19 cellular contexts compared by ENCODE assay signal in the genomic region with DNA sequence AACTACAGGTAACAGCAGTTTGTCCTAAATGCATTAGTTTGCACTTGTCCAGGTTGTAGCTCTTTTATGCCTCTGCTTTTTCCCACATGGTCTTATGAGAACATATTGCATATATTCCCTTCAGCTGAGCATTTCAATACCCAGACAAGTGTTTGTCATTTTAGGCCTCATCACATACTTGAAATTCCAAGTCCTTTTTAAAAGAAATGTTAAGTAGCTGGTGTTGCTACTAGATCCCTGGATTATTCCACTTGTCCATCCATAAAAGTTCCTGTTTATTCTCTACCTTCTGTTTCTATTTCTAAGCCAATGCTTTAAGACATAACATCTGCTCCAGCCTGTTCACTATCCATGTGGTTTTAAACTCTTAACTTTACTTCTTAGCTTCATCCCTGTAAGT.
A peak's percentile ranks its signal among the peaks of the same experiment; 100 is the strongest.
DNase-seq lines count a peak whose midpoint lies in the region; ATAC-seq and TF ChIP-seq lines count a peak whose summit lies in the region.
"Had no signal": no experiment of that assay in that cellular context is flagged by ENCODE, and none has a peak within 500 bp of the region (broad histone marks: within the 10 kb centered on the region; RNA-seq: fewer than 3 reads in every experiment).

No MANE protein-coding gene starts in this region.

- H2AK5ac ChIP-seq in mesendoderm (ENCODE audit: low read length): no peak overlapping the region

- H3K9me3 ChIP-seq in SJCRH30 (replicated peaks) (no peaks in the 10 kb centered on the region), Peyer's patch (no peaks in the 10 kb centered on the region)
- H3K9me3 ChIP-seq: BE2C, HAP-1 had no signal

- peaks cover 4% of the 10 kb centered on the region for H3K27me3 Mint-ChIP-seq in HFFc6 (ENCODE audit: insufficient read depth)

- H3K4ac ChIP-seq in mesendoderm (ENCODE audit: low read depth, low read length): no peak overlapping the region

- peaks cover 21% of the 10 kb centered on the region for H3K4me1 Mint-ChIP-seq in HFFc6 (ENCODE audit: low read depth)
- H3K4me1 Mint-ChIP-seq: IgD-negative memory B cell had no signal

- H4K5ac ChIP-seq in mesendoderm (ENCODE audit: low read length): no peak overlapping the region

- H3K4me2 ChIP-seq in mesendoderm (ENCODE audit: low read length): no peak overlapping the region

- no peaks in the 10 kb centered on the region for H3K79me2 ChIP-seq in mesendoderm (ENCODE audit: control insufficient read depth, insufficient read depth, low read length)

- H3K36me3 ChIP-seq in BJ (ENCODE audit: control insufficient read depth, insufficient read depth, low read length): peaks cover 1% of the 10 kb centered on the region; the same call in 1 of the 2 replicates
- peaks cover 12% of the 10 kb centered on the region for H3K36me3 ChIP-seq in SJCRH30
- no peaks in the 10 kb centered on the region for H3K36me3 ChIP-seq in mesendoderm (ENCODE audit: control insufficient read depth, insufficient read depth, low read length)
- H3K36me3 ChIP-seq in Peyer's patch: peaks cover 0 to 5% (median 0%) of the 10 kb centered on the region in 3 donors
- H3K36me3 ChIP-seq: BE2C, HAP-1 had no signal

- CTCF ChIA-PET in BJ (lab: Yijun Ruan, JAX): no interaction called here

- TF ChIP-seq POLR2A in Peyer's patch (IDR thresholded peaks at IDR 0.05): no peak

- H2BK5ac ChIP-seq in mesendoderm (ENCODE audit: low read length): no peak overlapping the region

- TF ChIP-seq CTCF in BJ (IDR thresholded peaks at IDR 0.05; ENCODE audit: insufficient read depth, low read depth, low read length): no peak
- no peak for TF ChIP-seq CTCF in HFFc6 (IDR thresholded peaks at IDR 0.05)
- no peak for TF ChIP-seq CTCF in Peyer's patch (IDR thresholded peaks at IDR 0.05)

- ATAC-seq in HG02870 (IDR thresholded peaks at IDR 0.05; ENCODE audit: unreplicated experiment) (no peak), GM19395 (IDR thresholded peaks at IDR 0.05; ENCODE audit: unreplicated experiment) (no peak)
- ATAC-seq: CD8-positive, alpha-beta T cell had no signal

- no peak overlapping the region for H3K23ac ChIP-seq in mesendoderm (ENCODE audit: low read length)

- no peak overlapping the region for H3K18ac ChIP-seq in mesendoderm (ENCODE audit: low read length)

- peaks cover 31% of the 10 kb centered on the region for H3K36me3 Mint-ChIP-seq in HFFc6 (ENCODE audit: low read depth)
- H3K36me3 Mint-ChIP-seq: CD8-positive, alpha-beta T cell; IgD-negative memory B cell had no signal

- H3K9me3 Mint-ChIP-seq in HFFc6: no peaks in the 10 kb centered on the region
- H3K9me3 Mint-ChIP-seq: CD8-positive, alpha-beta T cell; IgD-negative memory B cell had no signal

- no peaks in the 10 kb centered on the region for H3K79me1 ChIP-seq in mesendoderm (ENCODE audit: low read length)

- H3K27me3 ChIP-seq in BJ (ENCODE audit: control insufficient read depth, insufficient read depth, low read length) (no peaks in the 10 kb centered on the region), SJCRH30 (no peaks in the 10 kb centered on the region), mesendoderm (ENCODE audit: insufficient read depth, low read length, poor library complexity) (no peaks in the 10 kb centered on the region), Peyer's patch (no peaks in the 10 kb centered on the region)
- H3K27me3 ChIP-seq: BE2C had no signal

- H3K27ac ChIP-seq in SJCRH30: peak overlapping the region; percentile 24
- H3K27ac ChIP-seq in mesendoderm (ENCODE audit: low read depth, low read length): no peak overlapping the region
- H3K27ac ChIP-seq in Peyer's patch: no peak overlapping the region
- H3K27ac ChIP-seq: SK-N-MC had no signal

- H2BK15ac ChIP-seq in mesendoderm (replicated peaks; ENCODE audit: low read depth): no peak overlapping the region

- peaks cover 7% of the 10 kb centered on the region; the same call in 1 of the 2 replicates for H3K4me1 ChIP-seq in SJCRH30
- no peaks in the 10 kb centered on the region for H3K4me1 ChIP-seq in mesendoderm (ENCODE audit: control insufficient read depth, low read depth, low read length)
- no peaks in the 10 kb centered on the region for H3K4me1 ChIP-seq in Peyer's patch
- H3K4me1 ChIP-seq: BE2C had no signal

- POLR2A ChIA-PET in BJ (lab: Charles Lee): interaction anchor here (0.8 to 1.0 kb wide), 2 partner anchors 10 to 1191 kb away, joined by 3 to 4 read pairs; no protein-coding TSS in a partner anchor

- no peak overlapping the region for H3K27ac Mint-ChIP-seq in HFFc6
- H3K27ac Mint-ChIP-seq: CD8-positive, alpha-beta T cell; IgD-negative memory B cell had no signal

- no peak overlapping the region for H3K4me3 Mint-ChIP-seq in HFFc6
- H3K4me3 Mint-ChIP-seq: CD8-positive, alpha-beta T cell; IgD-negative memory B cell had no signal

- H3K4me3 ChIP-seq in BJ (ENCODE audit: low read depth, low read length) (no peak overlapping the region), SJCRH30 (no peak overlapping the region), mesendoderm (ENCODE audit: low read length) (no peak overlapping the region), Peyer's patch (no peak overlapping the region)
- H3K4me3 ChIP-seq: HAP-1, SK-N-MC had no signal

- no peak overlapping the region for H2BK120ac ChIP-seq in mesendoderm (ENCODE audit: low read depth, low read length)

- no peak overlapping the region for H4K8ac ChIP-seq in mesendoderm (ENCODE audit: low read depth, low read length)

- H3K56ac ChIP-seq in mesendoderm (ENCODE audit: low read length): no peak overlapping the region

- DNase-seq in BJ (ENCODE audit: low read depth): peak; percentile 46
- DNase-seq in HFFc6: peak; percentile 1
- DNase-seq in SJCRH30: peak in 1 of 2 experiments; percentile 7
- peak; percentile 8 for DNase-seq in mesendoderm
- DNase-seq in activated CD8-positive, alpha-beta memory T cell treated with anti-CD3 and anti-CD28 coated beads, Interleukin-2, amount 50 U/mL, for 4 hours: no peak
- no peak for DNase-seq in Peyer's patch
- DNase-seq: BE2C; Calu3; CD8-positive, alpha-beta T cell; Karpas-422; NCI-H1417 treated with DMSO at 0.1 percent for 48 hours; NCI-H187 treated with DMSO at 0.1 percent for 48 hours; NCI-H2171; Right ventricle myocardium superior had no signal

- H3K9ac ChIP-seq in mesendoderm (ENCODE audit: low read length): no peak overlapping the region

Comparison
In these comparisons a context has a peak if more than half of its experiments do, and no peak if none do; other contexts are left out.
1. DNase-seq: peak in BJ (single experiment), HFFc6 (single experiment) and mesendoderm (single experiment); none in activated CD8-positive, alpha-beta memory T cell treated with anti-CD3 and anti-CD28 coated beads, Interleukin-2, amount 50 U/mL, for 4 hours (single experiment) and Peyer's patch (0 of 3).